In the genomic region with DNA sequence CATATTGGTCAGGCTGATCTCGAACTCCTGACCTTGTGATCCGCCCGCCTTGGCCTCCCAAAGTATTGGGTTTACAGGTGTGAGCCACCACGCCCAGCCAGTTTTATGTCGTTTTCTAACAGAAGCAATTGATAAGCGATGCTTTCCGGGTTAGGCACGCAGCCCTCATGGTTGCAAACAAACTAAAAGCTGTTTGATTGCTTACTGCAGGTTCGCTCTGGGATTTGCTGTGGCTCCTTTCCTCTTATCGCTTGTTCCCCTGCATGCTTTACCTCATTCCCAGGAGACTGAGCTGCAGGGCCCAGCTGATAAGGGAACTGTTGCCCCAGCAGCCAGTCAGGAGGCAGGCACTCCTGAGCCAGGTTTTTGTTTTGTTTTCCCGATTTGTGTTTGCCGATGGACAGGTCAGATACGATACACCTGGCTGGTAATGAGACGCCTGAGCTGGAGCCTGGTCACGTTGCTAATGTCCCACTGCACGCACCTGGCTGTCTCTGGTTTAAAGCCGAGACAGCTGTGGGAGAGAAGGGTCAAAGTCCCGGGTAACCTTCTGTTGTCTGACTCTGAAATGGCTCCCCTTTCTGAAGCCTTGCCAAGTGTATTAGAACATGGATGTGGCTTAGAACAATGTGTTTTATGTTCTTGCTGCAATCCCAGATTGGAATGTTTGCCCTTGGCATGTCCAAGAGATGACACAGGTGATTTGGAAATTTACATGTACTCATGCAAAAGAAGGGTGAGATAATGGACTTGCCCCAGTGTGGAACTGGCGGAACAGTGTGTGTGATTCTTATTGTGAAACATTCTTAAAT, we compare ENCODE assay signal across 1 cellular context.
TF ChIP-seq lines count a peak whose summit lies in the region.

No MANE protein-coding gene starts in this region.

TF ChIP-seq in HepG2, 621 proteins besides CTCF, POLR2A, EP300 and RAD21 (continued from another document and continues in another):
- TF ChIP-seq KDM3A (CRISPR knock-in tag; IDR thresholded peaks at IDR 0.05; ENCODE audit: low read depth) = peak; percentile 85; the same call in 1 of the 2 replicates
- peak; percentile 74; the same call in 1 of the 2 replicates for TF ChIP-seq MIXL1 (CRISPR knock-in tag; IDR thresholded peaks at IDR 0.05)
- TF ChIP-seq ZNF83 (CRISPR knock-in tag; IDR thresholded peaks at IDR 0.05; ENCODE audit: borderline replicate concordance) = no peak
- TF ChIP-seq TOE1 (CRISPR knock-in tag; IDR thresholded peaks at IDR 0.05) = peak; percentile 79; the same call in 1 of the 2 replicates
- TF ChIP-seq, protein P1, sequence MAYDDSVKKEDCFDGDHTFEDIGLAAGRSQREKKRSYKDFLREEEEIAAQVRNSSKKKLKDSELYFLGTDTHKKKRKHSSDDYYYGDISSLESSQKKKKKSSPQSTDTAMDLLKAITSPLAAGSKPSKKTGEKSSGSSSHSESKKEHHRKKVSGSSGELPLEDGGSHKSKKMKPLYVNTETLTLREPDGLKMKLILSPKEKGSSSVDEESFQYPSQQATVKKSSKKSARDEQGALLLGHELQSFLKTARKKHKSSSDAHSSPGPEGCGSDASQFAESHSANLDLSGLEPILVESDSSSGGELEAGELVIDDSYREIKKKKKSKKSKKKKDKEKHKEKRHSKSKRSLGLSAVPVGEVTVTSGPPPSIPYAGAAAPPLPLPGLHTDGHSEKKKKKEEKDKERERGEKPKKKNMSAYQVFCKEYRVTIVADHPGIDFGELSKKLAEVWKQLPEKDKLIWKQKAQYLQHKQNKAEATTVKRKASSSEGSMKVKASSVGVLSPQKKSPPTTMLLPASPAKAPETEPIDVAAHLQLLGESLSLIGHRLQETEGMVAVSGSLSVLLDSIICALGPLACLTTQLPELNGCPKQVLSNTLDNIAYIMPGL (CRISPR knock-in tag; IDR thresholded peaks at IDR 0.05; ENCODE audit: borderline replicate concordance in 1 of 2, low read depth in 1 of 2) = peak; percentile 58 to 92
- TF ChIP-seq, protein P2, sequence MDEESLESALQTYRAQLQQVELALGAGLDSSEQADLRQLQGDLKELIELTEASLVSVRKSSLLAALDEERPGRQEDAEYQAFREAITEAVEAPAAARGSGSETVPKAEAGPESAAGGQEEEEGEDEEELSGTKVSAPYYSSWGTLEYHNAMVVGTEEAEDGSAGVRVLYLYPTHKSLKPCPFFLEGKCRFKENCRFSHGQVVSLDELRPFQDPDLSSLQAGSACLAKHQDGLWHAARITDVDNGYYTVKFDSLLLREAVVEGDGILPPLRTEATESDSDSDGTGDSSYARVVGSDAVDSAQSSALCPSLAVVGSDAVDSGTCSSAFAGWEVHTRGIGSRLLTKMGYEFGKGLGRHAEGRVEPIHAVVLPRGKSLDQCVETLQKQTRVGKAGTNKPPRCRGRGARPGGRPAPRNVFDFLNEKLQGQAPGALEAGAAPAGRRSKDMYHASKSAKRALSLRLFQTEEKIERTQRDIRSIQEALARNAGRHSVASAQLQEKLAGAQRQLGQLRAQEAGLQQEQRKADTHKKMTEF (CRISPR knock-in tag; IDR thresholded peaks at IDR 0.05) = peak; percentile 99
- TF ChIP-seq, protein P3, sequence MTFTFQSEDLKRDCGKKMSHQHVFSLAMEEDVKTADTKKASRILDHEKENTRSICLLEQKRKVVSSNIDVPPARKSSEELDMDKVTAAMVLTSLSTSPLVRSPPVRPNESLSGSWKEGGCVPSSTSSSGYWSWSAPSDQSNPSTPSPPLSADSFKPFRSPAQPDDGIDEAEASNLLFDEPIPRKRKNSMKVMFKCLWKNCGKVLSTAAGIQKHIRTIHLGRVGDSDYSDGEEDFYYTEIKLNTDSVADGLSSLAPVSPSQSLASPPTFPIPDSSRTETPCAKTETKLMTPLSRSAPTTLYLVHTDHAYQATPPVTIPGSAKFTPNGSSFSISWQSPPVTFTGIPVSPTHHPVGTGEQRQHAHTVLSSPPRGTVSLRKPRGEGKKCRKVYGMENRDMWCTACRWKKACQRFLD (CRISPR knock-in tag; IDR thresholded peaks at IDR 0.05; ENCODE audit: borderline replicate concordance) = no peak
- TF ChIP-seq, protein P4, sequence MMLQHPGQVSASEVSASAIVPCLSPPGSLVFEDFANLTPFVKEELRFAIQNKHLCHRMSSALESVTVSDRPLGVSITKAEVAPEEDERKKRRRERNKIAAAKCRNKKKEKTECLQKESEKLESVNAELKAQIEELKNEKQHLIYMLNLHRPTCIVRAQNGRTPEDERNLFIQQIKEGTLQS (CRISPR knock-in tag; IDR thresholded peaks at IDR 0.05) = peak; percentile 65
- TF ChIP-seq RBM22 (optimal IDR thresholded peaks at IDR 0.05; ENCODE audit: low read length) = peak; percentile 81
- TF ChIP-seq TBX2 (CRISPR knock-in tag; IDR thresholded peaks at IDR 0.05; ENCODE audit: borderline replicate concordance) = peak; percentile 100
- TF ChIP-seq ETV6 (CRISPR knock-in tag; conservative IDR thresholded peaks at IDR 0.05) = 0 out of 2 replicates have a peak, but pooled peaks have one; percentile 9
- no peak; the same call in 1 of the 2 replicates for TF ChIP-seq ZNF296 (CRISPR knock-in tag; conservative IDR thresholded peaks at IDR 0.05)
- no peak; the same call in 1 of the 2 replicates for TF ChIP-seq RFX1 (IDR thresholded peaks at IDR 0.05)
- TF ChIP-seq BRD4 (CRISPR knock-in tag; IDR thresholded peaks at IDR 0.05) = no peak
- TF ChIP-seq, protein P5, sequence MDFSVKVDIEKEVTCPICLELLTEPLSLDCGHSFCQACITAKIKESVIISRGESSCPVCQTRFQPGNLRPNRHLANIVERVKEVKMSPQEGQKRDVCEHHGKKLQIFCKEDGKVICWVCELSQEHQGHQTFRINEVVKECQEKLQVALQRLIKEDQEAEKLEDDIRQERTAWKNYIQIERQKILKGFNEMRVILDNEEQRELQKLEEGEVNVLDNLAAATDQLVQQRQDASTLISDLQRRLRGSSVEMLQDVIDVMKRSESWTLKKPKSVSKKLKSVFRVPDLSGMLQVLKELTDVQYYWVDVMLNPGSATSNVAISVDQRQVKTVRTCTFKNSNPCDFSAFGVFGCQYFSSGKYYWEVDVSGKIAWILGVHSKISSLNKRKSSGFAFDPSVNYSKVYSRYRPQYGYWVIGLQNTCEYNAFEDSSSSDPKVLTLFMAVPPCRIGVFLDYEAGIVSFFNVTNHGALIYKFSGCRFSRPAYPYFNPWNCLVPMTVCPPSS (IDR thresholded peaks at IDR 0.05) = no peak
- TF ChIP-seq SNAPC2 (CRISPR knock-in tag; IDR thresholded peaks at IDR 0.05) = peak; percentile 96; the same call in 1 of the 2 replicates
- 0 out of 2 replicates have a peak, but pooled peaks have one; percentile 57 for TF ChIP-seq ZNF446 (CRISPR knock-in tag; IDR thresholded peaks at IDR 0.05)
- no peak for TF ChIP-seq SRSF1 (optimal IDR thresholded peaks at IDR 0.05; ENCODE audit: low read depth, low read length)
- TF ChIP-seq ARNT2 (CRISPR knock-in tag; IDR thresholded peaks at IDR 0.05; ENCODE audit: low read depth) = peak; percentile 91; the same call in 1 of the 2 replicates
- TF ChIP-seq, protein P6, sequence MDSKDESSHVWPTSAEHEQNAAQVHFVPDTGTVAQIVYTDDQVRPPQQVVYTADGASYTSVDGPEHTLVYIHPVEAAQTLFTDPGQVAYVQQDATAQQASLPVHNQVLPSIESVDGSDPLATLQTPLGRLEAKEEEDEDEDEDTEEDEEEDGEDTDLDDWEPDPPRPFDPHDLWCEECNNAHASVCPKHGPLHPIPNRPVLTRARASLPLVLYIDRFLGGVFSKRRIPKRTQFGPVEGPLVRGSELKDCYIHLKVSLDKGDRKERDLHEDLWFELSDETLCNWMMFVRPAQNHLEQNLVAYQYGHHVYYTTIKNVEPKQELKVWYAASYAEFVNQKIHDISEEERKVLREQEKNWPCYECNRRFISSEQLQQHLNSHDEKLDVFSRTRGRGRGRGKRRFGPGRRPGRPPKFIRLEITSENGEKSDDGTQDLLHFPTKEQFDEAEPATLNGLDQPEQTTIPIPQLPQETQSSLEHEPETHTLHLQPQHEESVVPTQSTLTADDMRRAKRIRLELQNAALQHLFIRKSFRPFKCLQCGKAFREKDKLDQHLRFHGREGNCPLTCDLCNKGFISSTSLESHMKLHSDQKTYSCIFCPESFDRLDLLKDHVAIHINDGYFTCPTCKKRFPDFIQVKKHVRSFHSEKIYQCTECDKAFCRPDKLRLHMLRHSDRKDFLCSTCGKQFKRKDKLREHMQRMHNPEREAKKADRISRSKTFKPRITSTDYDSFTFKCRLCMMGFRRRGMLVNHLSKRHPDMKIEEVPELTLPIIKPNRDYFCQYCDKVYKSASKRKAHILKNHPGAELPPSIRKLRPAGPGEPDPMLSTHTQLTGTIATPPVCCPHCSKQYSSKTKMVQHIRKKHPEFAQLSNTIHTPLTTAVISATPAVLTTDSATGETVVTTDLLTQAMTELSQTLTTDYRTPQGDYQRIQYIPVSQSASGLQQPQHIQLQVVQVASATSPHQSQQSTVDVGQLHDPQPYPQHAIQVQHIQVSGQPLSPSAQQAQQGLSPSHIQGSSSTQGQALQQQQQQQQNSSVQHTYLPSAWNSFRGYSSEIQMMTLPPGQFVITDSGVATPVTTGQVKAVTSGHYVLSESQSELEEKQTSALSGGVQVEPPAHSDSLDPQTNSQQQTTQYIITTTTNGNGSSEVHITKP (CRISPR knock-in tag; IDR thresholded peaks at IDR 0.05; ENCODE audit: low read depth) = peak; percentile 92
- TF ChIP-seq, protein P7, sequence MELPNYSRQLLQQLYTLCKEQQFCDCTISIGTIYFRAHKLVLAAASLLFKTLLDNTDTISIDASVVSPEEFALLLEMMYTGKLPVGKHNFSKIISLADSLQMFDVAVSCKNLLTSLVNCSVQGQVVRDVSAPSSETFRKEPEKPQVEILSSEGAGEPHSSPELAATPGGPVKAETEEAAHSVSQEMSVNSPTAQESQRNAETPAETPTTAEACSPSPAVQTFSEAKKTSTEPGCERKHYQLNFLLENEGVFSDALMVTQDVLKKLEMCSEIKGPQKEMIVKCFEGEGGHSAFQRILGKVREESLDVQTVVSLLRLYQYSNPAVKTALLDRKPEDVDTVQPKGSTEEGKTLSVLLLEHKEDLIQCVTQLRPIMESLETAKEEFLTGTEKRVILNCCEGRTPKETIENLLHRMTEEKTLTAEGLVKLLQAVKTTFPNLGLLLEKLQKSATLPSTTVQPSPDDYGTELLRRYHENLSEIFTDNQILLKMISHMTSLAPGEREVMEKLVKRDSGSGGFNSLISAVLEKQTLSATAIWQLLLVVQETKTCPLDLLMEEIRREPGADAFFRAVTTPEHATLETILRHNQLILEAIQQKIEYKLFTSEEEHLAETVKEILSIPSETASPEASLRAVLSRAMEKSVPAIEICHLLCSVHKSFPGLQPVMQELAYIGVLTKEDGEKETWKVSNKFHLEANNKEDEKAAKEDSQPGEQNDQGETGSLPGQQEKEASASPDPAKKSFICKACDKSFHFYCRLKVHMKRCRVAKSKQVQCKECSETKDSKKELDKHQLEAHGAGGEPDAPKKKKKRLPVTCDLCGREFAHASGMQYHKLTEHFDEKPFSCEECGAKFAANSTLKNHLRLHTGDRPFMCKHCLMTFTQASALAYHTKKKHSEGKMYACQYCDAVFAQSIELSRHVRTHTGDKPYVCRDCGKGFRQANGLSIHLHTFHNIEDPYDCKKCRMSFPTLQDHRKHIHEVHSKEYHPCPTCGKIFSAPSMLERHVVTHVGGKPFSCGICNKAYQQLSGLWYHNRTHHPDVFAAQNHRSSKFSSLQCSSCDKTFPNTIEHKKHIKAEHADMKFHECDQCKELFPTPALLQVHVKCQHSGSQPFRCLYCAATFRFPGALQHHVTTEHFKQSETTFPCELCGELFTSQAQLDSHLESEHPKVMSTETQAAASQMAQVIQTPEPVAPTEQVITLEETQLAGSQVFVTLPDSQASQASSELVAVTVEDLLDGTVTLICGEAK (IDR thresholded peaks at IDR 0.05) = no peak
- TF ChIP-seq, protein P7 (CRISPR knock-in tag; IDR thresholded peaks at IDR 0.05) = no peak; the same call in 1 of the 2 replicates
- TF ChIP-seq, protein P8, sequence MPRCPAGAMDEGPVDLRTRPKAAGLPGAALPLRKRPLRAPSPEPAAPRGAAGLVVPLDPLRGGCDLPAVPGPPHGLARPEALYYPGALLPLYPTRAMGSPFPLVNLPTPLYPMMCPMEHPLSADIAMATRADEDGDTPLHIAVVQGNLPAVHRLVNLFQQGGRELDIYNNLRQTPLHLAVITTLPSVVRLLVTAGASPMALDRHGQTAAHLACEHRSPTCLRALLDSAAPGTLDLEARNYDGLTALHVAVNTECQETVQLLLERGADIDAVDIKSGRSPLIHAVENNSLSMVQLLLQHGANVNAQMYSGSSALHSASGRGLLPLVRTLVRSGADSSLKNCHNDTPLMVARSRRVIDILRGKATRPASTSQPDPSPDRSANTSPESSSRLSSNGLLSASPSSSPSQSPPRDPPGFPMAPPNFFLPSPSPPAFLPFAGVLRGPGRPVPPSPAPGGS (CRISPR knock-in tag; IDR thresholded peaks at IDR 0.05) = peak; percentile 79
- TF ChIP-seq, protein P9, sequence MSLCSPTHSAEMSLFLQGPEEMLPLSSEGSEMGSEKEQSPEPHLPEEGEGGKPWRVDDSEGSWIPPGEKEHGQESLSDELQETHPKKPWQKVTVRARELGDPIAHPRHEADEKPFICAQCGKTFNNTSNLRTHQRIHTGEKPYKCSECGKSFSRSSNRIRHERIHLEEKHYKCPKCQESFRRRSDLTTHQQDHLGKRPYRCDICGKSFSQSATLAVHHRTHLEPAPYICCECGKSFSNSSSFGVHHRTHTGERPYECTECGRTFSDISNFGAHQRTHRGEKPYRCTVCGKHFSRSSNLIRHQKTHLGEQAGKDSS (CRISPR knock-in tag; IDR thresholded peaks at IDR 0.05; ENCODE audit: borderline replicate concordance, low read depth) = peak; percentile 86; the same call in 1 of the 2 replicates
- TF ChIP-seq, protein P10, sequence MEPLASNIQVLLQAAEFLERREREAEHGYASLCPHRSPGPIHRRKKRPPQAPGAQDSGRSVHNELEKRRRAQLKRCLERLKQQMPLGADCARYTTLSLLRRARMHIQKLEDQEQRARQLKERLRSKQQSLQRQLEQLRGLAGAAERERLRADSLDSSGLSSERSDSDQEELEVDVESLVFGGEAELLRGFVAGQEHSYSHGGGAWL (CRISPR knock-in tag; IDR thresholded peaks at IDR 0.05) = 0 out of 2 replicates have a peak, but pooled peaks have one; percentile 51
- no peak for TF ChIP-seq TBP (CRISPR knock-in tag; IDR thresholded peaks at IDR 0.05)
